Comparison of ENCODE assay signal across 22 cellular contexts in genomic region chr16:13238182-13238581, GRCh38.
DNase-seq lines count a peak whose midpoint lies in the region; ATAC-seq, FAIRE-seq and TF ChIP-seq lines count a peak whose summit lies in the region.
"Had no signal": no experiment of that assay in that cellular context is flagged by ENCODE, and none has a peak within 500 bp of the region (broad histone marks: within the 10 kb centered on the region; RNA-seq: fewer than 3 reads in every experiment).

No MANE protein-coding gene starts in this region.

- no peaks in the 10 kb centered on the region; a peak in 1 of 5 replicates for H3K27me3 ChIP-seq in HepG2 (ENCODE audit: control insufficient read depth in 1 of 2, insufficient read depth in 2 of 2, low read length in 2 of 2)
- no peaks in the 10 kb centered on the region for H3K27me3 ChIP-seq in right lobe of liver
- H3K27me3 ChIP-seq in endodermal cell (ENCODE audit: control insufficient read depth, insufficient read depth, low read length, poor library complexity, severe bottlenecking), result no peaks in the 10 kb centered on the region
- no peaks in the 10 kb centered on the region for H3K27me3 ChIP-seq in thyroid gland
- H3K27me3 ChIP-seq: BLaER1 treated with 17β-estradiol and CSF1 and Interleukin-3, amounts not matched to agents 10 nM and 100 nM had no signal

- TF ChIP-seq POLR2A in HepG2 (IDR thresholded peaks at IDR 0.05; ENCODE audit: insufficient read depth in 1 of 2, low read depth in 2 of 2, low read length in 2 of 2), result no peak
- TF ChIP-seq POLR2A in right lobe of liver (IDR thresholded peaks at IDR 0.05), result no peak
- TF ChIP-seq POLR2A in thyroid gland (IDR thresholded peaks at IDR 0.05), result no peak

- no peaks in the 10 kb centered on the region for H3K79me2 ChIP-seq in HepG2 (ENCODE audit: insufficient read depth, low read length)

- intact Hi-C loops in HepG2 (cut with micrococcal nuclease; ENCODE audit: unreplicated experiment), result no loop called here
- intact Hi-C loops in right lobe of liver (cut with DNase I), result no loop called here
- intact Hi-C loops in thyroid gland (cut with DNase I), result no loop called here

- in situ Hi-C loops in HepG2 (cut with HindIII; ENCODE audit: extremely low pct_ligation_motif_present, low pct_unique_long_range_greater_than_20kb), result no loop called here

- ATAC-seq in HepG2 (peak; percentile 77), right lobe of liver (no peak), GM21515 (IDR thresholded peaks at IDR 0.05; ENCODE audit: unreplicated experiment) (no peak)
- ATAC-seq: A549; CD8-positive, alpha-beta T cell had no signal

- no peaks in the 10 kb centered on the region for H3K27me3 Mint-ChIP-seq in endodermal cell (ENCODE audit: insufficient read depth)
- H3K27me3 Mint-ChIP-seq: B cell; CD4-positive, alpha-beta T cell had no signal

- no TSS peak for BruUV-seq in HepG2 (replicated peaks; lab: Mats Ljungman, UMichigan)

- TF ChIP-seq EP300 in HepG2 (IDR thresholded peaks at IDR 0.05; ENCODE audit: low read depth in 2 of 2, low read length in 2 of 2) (no peak), HepG2 (CRISPR knock-in tag; IDR thresholded peaks at IDR 0.05; ENCODE audit: borderline replicate concordance) (no peak)

- H3K9me3 Mint-ChIP-seq in endodermal cell, result peaks cover 5% of the 10 kb centered on the region

- peaks cover 42% of the 10 kb centered on the region for H3K4me1 Mint-ChIP-seq in endodermal cell
- H3K4me1 Mint-ChIP-seq: B cell had no signal

- H3K9me3 ChIP-seq in HepG2 (ENCODE audit: low read length) (no peaks in the 10 kb centered on the region), right lobe of liver (no peaks in the 10 kb centered on the region), endodermal cell (ENCODE audit: control insufficient read depth, low read length) (peaks cover 10% of the 10 kb centered on the region), thyroid gland (no peaks in the 10 kb centered on the region)
- H3K9me3 ChIP-seq: A549 had no signal

- no peak for TF ChIP-seq CTCF in HepG2 (CRISPR knock-in tag; IDR thresholded peaks at IDR 0.05)
- TF ChIP-seq CTCF in right lobe of liver (IDR thresholded peaks at IDR 0.05), result no peak
- no peak for TF ChIP-seq CTCF in endodermal cell (conservative IDR thresholded peaks at IDR 0.05)
- TF ChIP-seq CTCF in thyroid gland (IDR thresholded peaks at IDR 0.05), result no peak

- no peak overlapping the region for H3K4me3 Mint-ChIP-seq in endodermal cell
- H3K4me3 Mint-ChIP-seq: B cell; CD4-positive, alpha-beta T cell; CD8-positive, alpha-beta T cell had no signal

- FAIRE-seq in HepG2 (lab: Jason Lieb, UNC), result no peak
- FAIRE-seq: A549, G401.6, GM12891, GM19239 had no signal

- no peak overlapping the region for H2AFZ ChIP-seq in HepG2 (ENCODE audit: low read length)

- DNase-seq in HepG2 (ENCODE audit: low spot score), result peak; percentile 16
- no peak for DNase-seq in right lobe of liver
- no peak for DNase-seq in endodermal cell
- DNase-seq in thyroid gland, result no peak
- DNase-seq: AML-193; CD4-positive, alpha-beta T cell; CD8-positive, alpha-beta T cell; DMS 273 treated with DMSO at 0.1 percent for 48 hours; DMS153; DMS53; DMS79; DND-41; GF-D8 had no signal

- POLR2A ChIA-PET in HepG2 (lab: Yijun Ruan, JAX), result no interaction called here

- no peak overlapping the region for H3K27ac Mint-ChIP-seq in endodermal cell
- H3K27ac Mint-ChIP-seq: B cell; CD4-positive, alpha-beta T cell; CD8-positive, alpha-beta T cell had no signal

- H3K36me3 ChIP-seq in HepG2 (replicated peaks in 1 of 2; ENCODE audit: control insufficient read depth in 1 of 2, insufficient read depth in 2 of 2, low read length in 2 of 2) (no peaks in the 10 kb centered on the region), right lobe of liver (no peaks in the 10 kb centered on the region), endodermal cell (ENCODE audit: control insufficient read depth, insufficient read depth, low read length) (peaks cover 8% of the 10 kb centered on the region), thyroid gland (no peaks in the 10 kb centered on the region)
- H3K36me3 ChIP-seq: BLaER1 treated with 17β-estradiol and CSF1 and Interleukin-3, amounts not matched to agents 10 nM and 100 nM had no signal

- H3K4me1 ChIP-seq in HepG2 (ENCODE audit: insufficient read depth, low read length), result peaks cover 29% of the 10 kb centered on the region
- H3K4me1 ChIP-seq in right lobe of liver, result peaks cover 0 to 2% (median under 1%) of the 10 kb centered on the region in 4 donors
- peaks cover 3% of the 10 kb centered on the region for H3K4me1 ChIP-seq in endodermal cell (ENCODE audit: control insufficient read depth, insufficient read depth, low read length)
- H3K4me1 ChIP-seq in thyroid gland, result no peaks in the 10 kb centered on the region
- H3K4me1 ChIP-seq: A549 had no signal

- CTCF ChIA-PET in HepG2 (lab: Yijun Ruan, JAX; ENCODE audit: low intra/inter-chr PET ratio, low total read pairs), result no interaction called here

- H3K27ac ChIP-seq in HepG2 (ENCODE audit: extremely low read length, insufficient read depth, low read length) (no peak overlapping the region), right lobe of liver (no peak overlapping the region), endodermal cell (ENCODE audit: low read depth, low read length) (no peak overlapping the region), thyroid gland (no peak overlapping the region)
- H3K27ac ChIP-seq: 22Rv1; A549; BLaER1 treated with 17β-estradiol and CSF1 and Interleukin-3, amounts not matched to agents 10 nM and 100 nM; C4-2B had no signal

- H3K9ac ChIP-seq in HepG2 (ENCODE audit: insufficient read depth, low read depth, low read length), result no peak overlapping the region
- H3K9ac ChIP-seq in endodermal cell (ENCODE audit: extremely low read depth, low read length, poor library complexity, severe bottlenecking), result no peak overlapping the region
- H3K9ac ChIP-seq: BLaER1 treated with 17β-estradiol and CSF1 and Interleukin-3, amounts not matched to agents 10 nM and 100 nM had no signal

- TF ChIP-seq RAD21 in HepG2 (CRISPR knock-in tag; IDR thresholded peaks at IDR 0.05), result no peak

- 4% methylated on average over 2 of the region's 2 CpGs for WGBS in HepG2 (ENCODE audit: low lambda C conversion rate)
- 15% methylated on average over 2 of the region's 2 CpGs for WGBS in right lobe of liver (ENCODE audit: insufficient coverage, low coverage, low lambda C conversion rate, missing lambda C conversion rate)
- 65 to 81% methylated on average over 2 of the region's 2 CpGs for WGBS in endodermal cell (ENCODE audit: insufficient coverage in 1 of 2, insufficient read length in 1 of 2), 2 experiments
- WGBS in thyroid gland, 2 donors, result 56 to 60% methylated on average over 2 of the region's 2 CpGs

- H3K4me2 ChIP-seq in HepG2 (ENCODE audit: low read depth, low read length), result no peak overlapping the region
- H3K4me2 ChIP-seq: A549; BLaER1 treated with 17β-estradiol and CSF1 and Interleukin-3, amounts not matched to agents 10 nM and 100 nM had no signal

- H4K20me1 ChIP-seq in HepG2 (ENCODE audit: insufficient read depth, low read length), result no peaks in the 10 kb centered on the region
- H4K20me1 ChIP-seq: BLaER1 treated with 17β-estradiol and CSF1 and Interleukin-3, amounts not matched to agents 10 nM and 100 nM had no signal

- peaks cover 17% of the 10 kb centered on the region for H3K36me3 Mint-ChIP-seq in endodermal cell (ENCODE audit: low read depth)
- H3K36me3 Mint-ChIP-seq: CD8-positive, alpha-beta T cell had no signal

- H3K4me3 ChIP-seq in HepG2 (replicated peaks in 1 of 3; ENCODE audit: insufficient read depth in 1 of 3, low read depth in 2 of 3, low read length in 3 of 3) (no peak overlapping the region), right lobe of liver (no peak overlapping the region), endodermal cell (ENCODE audit: low read length) (peak overlapping the region; percentile 15), thyroid gland (replicated peaks in 1 of 3) (no peak overlapping the region)
- H3K4me3 ChIP-seq: A549; BLaER1 treated with 17β-estradiol and CSF1 and Interleukin-3, amounts not matched to agents 10 nM and 100 nM had no signal

TF ChIP-seq in HepG2, 621 proteins besides CTCF, POLR2A, EP300 and RAD21:
- TF ChIP-seq HNF4A (CRISPR knock-in tag; IDR thresholded peaks at IDR 0.05), result peak; percentile 67
- no peak for TF ChIP-seq ZNF451 (CRISPR knock-in tag; IDR thresholded peaks at IDR 0.05)
